Comparison of ENCODE assay signal across 8 cellular contexts in the genomic region with DNA sequence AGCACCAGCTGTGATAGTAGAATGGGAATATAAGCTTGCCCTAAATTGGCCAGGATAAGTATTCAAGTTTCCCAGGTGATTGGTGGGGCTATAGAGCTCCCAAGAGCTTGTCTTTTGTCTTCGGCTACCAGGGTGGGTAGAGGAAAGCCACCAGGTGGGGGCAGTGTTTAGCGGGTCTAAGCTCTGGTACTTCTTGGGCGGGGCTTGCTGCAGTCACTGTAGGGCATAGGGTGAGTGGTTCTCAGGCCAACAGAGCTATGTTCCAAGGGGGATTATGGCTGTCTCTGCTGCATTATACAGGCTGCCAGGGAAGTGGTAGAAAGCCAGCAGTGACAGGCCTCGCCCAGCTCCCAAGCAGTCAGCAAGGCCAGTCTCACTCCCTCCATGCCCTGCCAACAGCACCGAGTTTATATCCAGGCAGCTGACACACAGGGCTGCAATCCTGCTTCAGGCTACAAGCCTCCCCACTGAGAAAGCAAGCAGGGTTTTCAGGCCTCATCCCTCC.
A peak's percentile ranks its signal among the peaks of the same experiment; 100 is the strongest.
DNase-seq lines count a peak whose midpoint lies in the region; ATAC-seq, FAIRE-seq and TF ChIP-seq lines count a peak whose summit lies in the region.

No MANE protein-coding gene starts in this region.

- TF ChIP-seq POLR2A in GM12892 (IDR thresholded peaks at IDR 0.05; ENCODE audit: low read depth, low read length) (no peak), transverse colon (IDR thresholded peaks at IDR 0.05) (no peak)

- H3K9ac ChIP-seq in neuronal stem cell (ENCODE audit: low read depth, low read length, poor library complexity) = no peak overlapping the region

- H2AK5ac ChIP-seq in neuronal stem cell (ENCODE audit: low read depth, low read length) = no peak overlapping the region

- intact Hi-C loops in transverse colon (cut with DNase I; ENCODE audit: low total_unique reads) = loop anchor here (5.0 kb wide), 1 partner anchor 80 kb away; no protein-coding TSS in a partner anchor

- peak overlapping the region; percentile 51 for H2AFZ ChIP-seq in neuronal stem cell (ENCODE audit: low read length)

- WGBS in neuronal stem cell (ENCODE audit: extremely low coverage in 2 of 2, insufficient read length in 2 of 2, insufficient replicate concordance in 1 of 2), 2 donors = no CpG with 5 or more reads among the region's 5 CpGs
- WGBS in transverse colon (ENCODE audit: low coverage in 1 of 2), 2 donors = 33% methylated on average over 5 of the region's 5 CpGs; no CpG with 5 or more reads in 1 of the 2 donors

- H3K27ac ChIP-seq in neuronal stem cell (replicated peaks; ENCODE audit: low read length) = no peak overlapping the region
- no peak overlapping the region for H3K27ac ChIP-seq in transverse colon

- H3K4me2 ChIP-seq in neuronal stem cell (ENCODE audit: insufficient read depth, low read length, poor library complexity, severe bottlenecking) = no peak overlapping the region

- no peaks in the 10 kb centered on the region for H3K36me3 ChIP-seq in neuronal stem cell (replicated peaks in 1 of 2; ENCODE audit: control insufficient read depth in 2 of 2, insufficient read depth in 2 of 2, low read length in 2 of 2)
- H3K36me3 ChIP-seq in transverse colon = no peaks in the 10 kb centered on the region

- H3K14ac ChIP-seq in neuronal stem cell (ENCODE audit: low read length) = no peak overlapping the region

- peak; percentile 77 for ATAC-seq in HG02943 (IDR thresholded peaks at IDR 0.05; ENCODE audit: low read depth, unreplicated experiment)

- no peak overlapping the region for H2BK5ac ChIP-seq in neuronal stem cell (ENCODE audit: low read length)

- H3K4ac ChIP-seq in neuronal stem cell (ENCODE audit: low read length) = no peak overlapping the region

- TF ChIP-seq CTCF in fibroblast of mammary gland (conservative IDR thresholded peaks at IDR 0.05; ENCODE audit: control insufficient read depth, insufficient read depth, low read depth, low read length) (peak; percentile 75), transverse colon (IDR thresholded peaks at IDR 0.05) (peak; percentile 40 to 58 (median 43))

- no peak overlapping the region for H2BK12ac ChIP-seq in neuronal stem cell (ENCODE audit: low read length)

- no peak overlapping the region for H2BK15ac ChIP-seq in neuronal stem cell (ENCODE audit: low read length)

- TF ChIP-seq EP300 in transverse colon (IDR thresholded peaks at IDR 0.05; ENCODE audit: low read depth) = no peak

- peaks cover 0 to 2% of the 10 kb centered on the region in 2 donors for H3K4me1 ChIP-seq in neuronal stem cell (ENCODE audit: control insufficient read depth in 2 of 2, insufficient read depth in 1 of 2, low read depth in 1 of 2, low read length in 2 of 2)
- H3K4me1 ChIP-seq in transverse colon = no peaks in the 10 kb centered on the region

- H3K23ac ChIP-seq in neuronal stem cell (ENCODE audit: low read depth, low read length, poor library complexity) = no peak overlapping the region

- in situ Hi-C loops in transverse colon (cut with MboI; ENCODE audit: low pct_ligation_motif_present in 1 of 4, low pct_unique_long_range_greater_than_20kb in 1 of 4, low sequenced_read_pairs in 3 of 4) = loop anchor here in 1 of 4 donors (5.0 kb wide), 1 partner anchor 85 kb away; no protein-coding TSS in a partner anchor

- H2BK120ac ChIP-seq in neuronal stem cell (ENCODE audit: low read depth, low read length) = no peak overlapping the region

- no peak overlapping the region for H3K4me3 ChIP-seq in fibroblast of mammary gland (ENCODE audit: control insufficient read depth, low read depth, low read length)
- H3K4me3 ChIP-seq in neuronal stem cell (ENCODE audit: low read length in 2 of 2) = no peak overlapping the region
- H3K4me3 ChIP-seq in transverse colon = no peak overlapping the region

- H3K9me3 ChIP-seq in neuronal stem cell (replicated peaks in 1 of 2; ENCODE audit: control insufficient read depth in 2 of 2, insufficient read depth in 1 of 2, low read depth in 1 of 2, low read length in 2 of 2) (no peaks in the 10 kb centered on the region), transverse colon (no peaks in the 10 kb centered on the region)

- H3K18ac ChIP-seq in neuronal stem cell (ENCODE audit: low read length) = no peak overlapping the region

- no peaks in the 10 kb centered on the region for H3K79me1 ChIP-seq in neuronal stem cell (ENCODE audit: low read depth, low read length)

- H3K27me3 ChIP-seq in neuronal stem cell (ENCODE audit: control insufficient read depth in 3 of 3, insufficient read depth in 3 of 3, low read depth in 1 of 3, low read length in 3 of 3) (no peaks in the 10 kb centered on the region), transverse colon (peaks cover 3% of the 10 kb centered on the region)

- peak; percentile 23 for DNase-seq in GM12892 (ENCODE audit: insufficient read length)
- DNase-seq in NOMO-1 treated with dmso at 0.1 percent for 144 hours (lab: John Stamatoyannopoulos, UW; ENCODE audit: unreplicated experiment) = peak; percentile 24
- DNase-seq in activated CD8-positive, alpha-beta memory T cell treated with anti-CD3 and anti-CD28 coated beads, Interleukin-2, amount 50 U/mL, for 48 hours = peak; percentile 83
- DNase-seq in fibroblast of mammary gland (ENCODE audit: low read depth) = peak; percentile 72
- DNase-seq in neuronal stem cell (ENCODE audit: low spot score) = peak; percentile 67
- peak; percentile 78 for DNase-seq in transverse colon

- no peak overlapping the region for H4K91ac ChIP-seq in neuronal stem cell (ENCODE audit: low read depth, low read length, poor library complexity)

- no peak overlapping the region for H4K8ac ChIP-seq in neuronal stem cell (ENCODE audit: low read depth, low read length)

- peak; percentile 48 for FAIRE-seq in A204.1 (lab: Jason Lieb, UNC)
- FAIRE-seq in GM12892 (lab: Jason Lieb, UNC) = peak; percentile 92

Comparison
In these comparisons a context has a peak if more than half of its experiments do, and no peak if none do; other contexts are left out.
1. DNase-seq: peak in every context shown above with its lines; median percentile 83 in activated CD8-positive, alpha-beta memory T cell treated with anti-CD3 and anti-CD28 coated beads, Interleukin-2, amount 50 U/mL, for 48 hours; 78 in transverse colon; 72 in fibroblast of mammary gland; 67 in neuronal stem cell; 24 in NOMO-1 treated with dmso at 0.1 percent for 144 hours; 23 in GM12892.